ENCODE assay signal across 1 cellular context in genomic region chr7:23476286-23477169, GRCh38.
A peak's percentile ranks its signal among the peaks of the same experiment; 100 is the strongest.
TF ChIP-seq lines count a peak whose summit lies in the region.

No MANE protein-coding gene starts in this region.

TF ChIP-seq in K562, 482 proteins besides CTCF, POLR2A, EP300 and RAD21:
- TF ChIP-seq EP400 (IDR thresholded peaks at IDR 0.05) (0 out of 2 replicates have a peak, but pooled peaks have one; percentile 14), NONO (IDR thresholded peaks at IDR 0.05; ENCODE audit: low read depth in 2 of 2, low read length in 1 of 2) (0 out of 4 replicates have a peak, but pooled peaks of 1 of the 2 experiments have one; percentile 20), BCLAF1 (IDR thresholded peaks at IDR 0.05; ENCODE audit: borderline replicate concordance in 1 of 2, control insufficient read depth in 1 of 2, low read depth in 2 of 2, low read length in 1 of 2) (peak in 1 of 2 experiments; percentile 55; a peak in 1 of 4 replicates), SUPT5H (IDR thresholded peaks at IDR 0.05) (peak; percentile 35), POLR2H (tag; IDR thresholded peaks at IDR 0.05; ENCODE audit: low read depth) (no peak), ZBTB43 (CRISPR knock-in tag; IDR thresholded peaks at IDR 0.05) (no peak), RCOR1 (IDR thresholded peaks at IDR 0.05; ENCODE audit: borderline replicate concordance in 1 of 2, low read depth in 2 of 2, low read length in 2 of 2) (no peak), HDAC1 (IDR thresholded peaks at IDR 0.05) (0 out of 4 replicates have a peak, but pooled peaks of 1 of the 2 experiments have one; percentile 22), SMARCC2 (IDR thresholded peaks at IDR 0.05; ENCODE audit: low read depth) (no peak), MLLT1 (IDR thresholded peaks at IDR 0.05) (peak in 1 of 2 experiments; percentile 58; a peak in 1 of 4 replicates), RBFOX2 (IDR thresholded peaks at IDR 0.05; ENCODE audit: low read depth, low read length) (peak; percentile 1), TAF9B (IDR thresholded peaks at IDR 0.05; ENCODE audit: partially characterized antibody) (peak; percentile 15)
TF ChIP-seq in K562: peak in this region for 8.
